Comparison of ENCODE assay signal across 8 cellular contexts in the genomic region with DNA sequence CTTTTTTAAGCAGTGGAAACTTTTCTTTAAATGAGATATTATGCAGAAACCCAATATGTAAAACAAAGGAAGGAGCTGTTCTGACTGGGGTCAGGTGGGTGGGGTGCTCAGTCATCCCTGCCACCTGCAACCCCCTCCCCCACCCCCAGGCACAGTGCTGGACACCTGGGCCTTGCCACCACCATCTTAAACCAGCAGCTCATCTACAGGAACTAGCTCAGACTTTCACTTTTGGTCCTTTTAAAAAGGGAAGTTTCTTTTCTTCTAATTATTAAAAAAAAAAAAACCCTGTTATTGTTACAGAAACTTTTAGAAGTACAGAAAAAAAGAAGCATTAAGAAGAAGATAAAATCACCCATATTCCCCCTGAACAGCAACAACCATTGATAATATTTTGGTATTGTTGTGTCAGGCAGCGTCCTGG. TPM values are rescaled to one million over a fixed set of nuclear protein-coding genes. Genes with fewer than 3 reads are reported as not detected.
DNase-seq lines count a peak whose midpoint lies in the region; ATAC-seq and TF ChIP-seq lines count a peak whose summit lies in the region.

No MANE protein-coding gene starts in this region.

- H4K20me1 ChIP-seq in DOHH2 (ENCODE audit: control insufficient read depth, insufficient read depth, low read depth, low read length), result no peaks in the 10 kb centered on the region
- H4K20me1 ChIP-seq in MM.1S (ENCODE audit: insufficient read depth, low read length), result no peaks in the 10 kb centered on the region

- H3K36me3 ChIP-seq in DOHH2 (ENCODE audit: control insufficient read depth, low read length) (peaks cover 88% of the 10 kb centered on the region), MM.1S (replicated peaks; ENCODE audit: insufficient read depth, low read length) (peaks cover 16% of the 10 kb centered on the region)

- H3F3A ChIP-seq in DOHH2 (ENCODE audit: control insufficient read depth, insufficient read depth) (peaks cover 30% of the 10 kb centered on the region), MM.1S (ENCODE audit: insufficient read depth, low read length) (peaks cover 33% of the 10 kb centered on the region)

- peak; percentile 90 for ATAC-seq in GM21619 (IDR thresholded peaks at IDR 0.05; ENCODE audit: unreplicated experiment)
- ATAC-seq in activated T-helper 17 cell treated with anti-CD3 and anti-CD28 coated beads, Interleukin-2, amount 50 U/mL, for 72 hours (replicated peaks), result peak; percentile 64

- H3K9ac ChIP-seq in MM.1S (ENCODE audit: low read length), result peak overlapping the region; percentile 31; the same call in 1 of the 2 replicates

- H3K4me1 ChIP-seq in DOHH2 (ENCODE audit: control insufficient read depth, low read length), result peaks cover 93% of the 10 kb centered on the region
- H3K4me1 ChIP-seq in MM.1S (ENCODE audit: low read length), result peaks cover 63% of the 10 kb centered on the region

- peaks cover 58% of the 10 kb centered on the region for H3K4me1 Mint-ChIP-seq in activated T-helper 17 cell treated with anti-CD3 and anti-CD28 coated beads, Interleukin-2, amount 50 U/mL, for 72 hours

- H3K27ac ChIP-seq in DOHH2 (ENCODE audit: low read depth, low read length) (peak overlapping the region; percentile 99), MM.1S (ENCODE audit: low read length) (peak overlapping the region; percentile 85)

- H3K27ac Mint-ChIP-seq in activated T-helper 17 cell treated with anti-CD3 and anti-CD28 coated beads, Interleukin-2, amount 50 U/mL, for 72 hours, result peak overlapping the region; percentile 86

- H3K27me3 Mint-ChIP-seq in activated T-helper 17 cell treated with anti-CD3 and anti-CD28 coated beads, Interleukin-2, amount 50 U/mL, for 72 hours, result no peaks in the 10 kb centered on the region

- H3K9me3 ChIP-seq in DOHH2 (ENCODE audit: control insufficient read depth, insufficient read depth, low read length) (no peaks in the 10 kb centered on the region), MM.1S (replicated peaks; ENCODE audit: insufficient read depth, low read length) (no peaks in the 10 kb centered on the region)

- no peaks in the 10 kb centered on the region for H3K27me3 ChIP-seq in DOHH2 (ENCODE audit: control insufficient read depth, low read length)
- H3K27me3 ChIP-seq in MM.1S (replicated peaks; ENCODE audit: insufficient read depth, low read length), result no peaks in the 10 kb centered on the region

- peak overlapping the region; percentile 78 for H3K4me2 ChIP-seq in DOHH2 (ENCODE audit: low read length)
- H3K4me2 ChIP-seq in MM.1S (ENCODE audit: low read depth, low read length), result peak overlapping the region; percentile 64

- H3K9me3 Mint-ChIP-seq in activated T-helper 17 cell treated with anti-CD3 and anti-CD28 coated beads, Interleukin-2, amount 50 U/mL, for 72 hours, result no peaks in the 10 kb centered on the region

- H3K4me3 Mint-ChIP-seq in activated T-helper 17 cell treated with anti-CD3 and anti-CD28 coated beads, Interleukin-2, amount 50 U/mL, for 72 hours, result peak overlapping the region; percentile 73

- H3K9me2 ChIP-seq in DOHH2 (replicated peaks; ENCODE audit: control insufficient read depth, low read length), result no peaks in the 10 kb centered on the region
- H3K9me2 ChIP-seq in MM.1S (replicated peaks; ENCODE audit: insufficient read depth, low read length), result no peaks in the 10 kb centered on the region

- peaks cover 87% of the 10 kb centered on the region for H3K79me2 ChIP-seq in DOHH2 (ENCODE audit: control insufficient read depth, low read length)
- H3K79me2 ChIP-seq in MM.1S (ENCODE audit: low read length), result peaks cover 92% of the 10 kb centered on the region

- DNase-seq in MM.1S (peak; percentile 96), SHP77 treated with DMSO at 0.1 percent for 48 hours (lab: John Stamatoyannopoulos, UW) (no peak), cortex of kidney (lab: John Stamatoyannopoulos, UW) (no peak), HuH-7 (ENCODE audit: low spot score) (no peak)
- DNase-seq in stimulated activated CD8-positive, alpha-beta memory T cell treated with anti-CD3 and anti-CD28 coated beads, Interleukin-15, amount 100 ng/mL, for 48 hours (ENCODE audit: low read depth in 2 of 2), result peak; percentile 62 to 73

- H3K36me3 Mint-ChIP-seq in activated T-helper 17 cell treated with anti-CD3 and anti-CD28 coated beads, Interleukin-2, amount 50 U/mL, for 72 hours (ENCODE audit: low read depth), result peaks cover 93% of the 10 kb centered on the region

- no peak overlapping the region for H2AFZ ChIP-seq in MM.1S (ENCODE audit: low read length)

- TF ChIP-seq CTCF in DOHH2 (IDR thresholded peaks at IDR 0.05; ENCODE audit: low read depth, low read length, poor library complexity, severe bottlenecking) (no peak), MM.1S (IDR thresholded peaks at IDR 0.05; ENCODE audit: low read length) (no peak)

- H3K4me3 ChIP-seq in DOHH2 (ENCODE audit: low read length) (peak overlapping the region; percentile 66), MM.1S (ENCODE audit: low read length) (peak overlapping the region; percentile 26)

RNA-seq across cellular contexts. Expression of a gene that starts 37.1 kb away (rescaled TPM):
- 10 to 100 TPM; 77.2 to 79.5 TPM for total RNA-seq in activated T-helper 17 cell treated with anti-CD3 and anti-CD28 coated beads, Interleukin-2, amount 50 U/mL, for 72 hours

Comparison
In these comparisons a context has a peak if more than half of its experiments do, and no peak if none do; other contexts are left out.
1. DNase-seq: peak in MM.1S (single experiment) and stimulated activated CD8-positive, alpha-beta memory T cell treated with anti-CD3 and anti-CD28 coated beads, Interleukin-15, amount 100 ng/mL, for 48 hours (2 of 2); none in SHP77 treated with DMSO at 0.1 percent for 48 hours (single experiment), cortex of kidney (single experiment) and HuH-7 (single experiment).